18 cellular contexts compared by ENCODE assay signal in genomic region chr17:27596106-27596505, GRCh38. TPM values are rescaled to one million over a fixed set of nuclear protein-coding genes. Genes with fewer than 3 reads are reported as not detected.
A peak's percentile ranks its signal among the peaks of the same experiment; 100 is the strongest.
DNase-seq lines count a peak whose midpoint lies in the region; ATAC-seq and TF ChIP-seq lines count a peak whose summit lies in the region.
"Had no signal": no experiment of that assay in that cellular context is flagged by ENCODE, and none has a peak within 500 bp of the region (broad histone marks: within the 10 kb centered on the region; RNA-seq: fewer than 3 reads in every experiment).

No MANE protein-coding gene starts in this region.

- no peaks in the 10 kb centered on the region for H3K4me1 ChIP-seq in smooth muscle cell (ENCODE audit: low read depth)
- H3K4me1 ChIP-seq: HAP-1, SJSA1 had no signal

- no peak overlapping the region for H3K9ac ChIP-seq in smooth muscle cell (ENCODE audit: low read depth)

- peak overlapping the region; percentile 24 for H3K27ac ChIP-seq in smooth muscle cell (ENCODE audit: low read depth)
- H3K27ac ChIP-seq: SJSA1 had no signal

- H3K4me3 Mint-ChIP-seq in T-helper 1 cell treated with Interleukin-12 subunit alpha and Interleukin-12 subunit beta and Interleukin-4 antibody, amounts not matched to agents 30 μg/mL and 1 μg/mL, for 36 hours: no peak overlapping the region
- H3K4me3 Mint-ChIP-seq in effector memory CD8-positive, alpha-beta T cell: no peak overlapping the region
- H3K4me3 Mint-ChIP-seq: activated naive CD8-positive, alpha-beta T cell treated with anti-CD3 and anti-CD28 coated beads, Interleukin-2, amount 10 ng/mL, durations not matched to agents 7 days and 5 days; naive thymus-derived CD8-positive, alpha-beta T cell; stimulated activated naive CD8-positive, alpha-beta T cell treated with anti-CD3 and anti-CD28 coated beads, Interleukin-15, Interleukin-2, amounts not matched to agents 100 ng/mL and 50 ng/mL, for 24 hours had no signal

- peak overlapping the region; percentile 41 for H3K27ac Mint-ChIP-seq in T-helper 1 cell treated with Interleukin-12 subunit alpha and Interleukin-12 subunit beta and Interleukin-4 antibody, amounts not matched to agents 30 μg/mL and 1 μg/mL, for 36 hours
- H3K27ac Mint-ChIP-seq in effector memory CD8-positive, alpha-beta T cell: peak overlapping the region; percentile 9 to 81
- H3K27ac Mint-ChIP-seq: stimulated activated naive CD8-positive, alpha-beta T cell treated with anti-CD3 and anti-CD28 coated beads, Interleukin-15, Interleukin-2, amounts not matched to agents 100 ng/mL and 50 ng/mL, for 24 hours had no signal

- H3K36me3 Mint-ChIP-seq in T-helper 1 cell treated with Interleukin-12 subunit alpha and Interleukin-12 subunit beta and Interleukin-4 antibody, amounts not matched to agents 30 μg/mL and 1 μg/mL, for 36 hours (ENCODE audit: low read depth): peaks cover 39% of the 10 kb centered on the region
- H3K36me3 Mint-ChIP-seq in effector memory CD8-positive, alpha-beta T cell (ENCODE audit: insufficient read depth): peaks cover 2% of the 10 kb centered on the region

- H3K4me3 ChIP-seq in smooth muscle cell: no peak overlapping the region
- H3K4me3 ChIP-seq: HAP-1, SJSA1 had no signal

- H3K27me3 ChIP-seq in smooth muscle cell (ENCODE audit: low read depth): no peaks in the 10 kb centered on the region
- H3K27me3 ChIP-seq: SJSA1 had no signal

- H3K9me3 ChIP-seq in smooth muscle cell (replicated peaks; ENCODE audit: low read depth): no peaks in the 10 kb centered on the region
- H3K9me3 ChIP-seq: HAP-1, SJSA1 had no signal

- H3K79me2 ChIP-seq in smooth muscle cell (ENCODE audit: low read depth): no peaks in the 10 kb centered on the region

- no peaks in the 10 kb centered on the region for H4K20me1 ChIP-seq in smooth muscle cell (ENCODE audit: low read depth)

- no peak for TF ChIP-seq CTCF in smooth muscle cell (IDR thresholded peaks at IDR 0.05; ENCODE audit: borderline replicate concordance, insufficient read depth, poor library complexity, severe bottlenecking)

- H2AFZ ChIP-seq in smooth muscle cell (ENCODE audit: low read depth): no peak overlapping the region

- peaks cover 8% of the 10 kb centered on the region for H3K36me3 ChIP-seq in smooth muscle cell (ENCODE audit: low read depth)
- H3K36me3 ChIP-seq: HAP-1 had no signal

- peaks cover 33% of the 10 kb centered on the region for H3K4me1 Mint-ChIP-seq in T-helper 1 cell treated with Interleukin-12 subunit alpha and Interleukin-12 subunit beta and Interleukin-4 antibody, amounts not matched to agents 30 μg/mL and 1 μg/mL, for 36 hours (ENCODE audit: low read depth)
- H3K4me1 Mint-ChIP-seq in effector memory CD8-positive, alpha-beta T cell (ENCODE audit: low read depth in 2 of 2): peaks cover 2 to 10% of the 10 kb centered on the region in 2 donors

- peaks cover 11% of the 10 kb centered on the region for H3F3A ChIP-seq in smooth muscle cell (ENCODE audit: low read depth)

- H3K4me2 ChIP-seq in smooth muscle cell: no peak overlapping the region

- DNase-seq in T-helper 1 cell (no peak), HUDEP-2 (lab: John Stamatoyannopoulos, UW; ENCODE audit: unreplicated experiment in 76 of 76) (peak in 68 of 76 experiments; percentile 33 to 86 (median 65)), smooth muscle cell (lab: John Stamatoyannopoulos, UW; ENCODE audit: unreplicated experiment) (no peak), iPS-NIHi11 (ENCODE audit: low spot score) (no peak), SKM-1 (lab: John Stamatoyannopoulos, UW; ENCODE audit: unreplicated experiment) (no peak), Ammon's horn (ENCODE audit: low spot score) (no peak)
- no peak for DNase-seq in effector memory CD8-positive, alpha-beta T cell
- DNase-seq: activated CD4-positive, CD25-positive, alpha-beta regulatory T cell treated with anti-CD3 and anti-CD28 coated beads, Interleukin-2, amount 50 U/mL, for 72 hours; activated naive CD8-positive, alpha-beta T cell treated with anti-CD3 and anti-CD28 coated beads, Interleukin-2, amount 10 ng/mL, durations not matched to agents 7 days and 5 days; DND-41; midbrain; naive thymus-derived CD8-positive, alpha-beta T cell; NCI-H1048; NCI-H187 had no signal

- no peaks in the 10 kb centered on the region for H3K9me3 Mint-ChIP-seq in T-helper 1 cell treated with Interleukin-12 subunit alpha and Interleukin-12 subunit beta and Interleukin-4 antibody, amounts not matched to agents 30 μg/mL and 1 μg/mL, for 36 hours
- H3K9me3 Mint-ChIP-seq in effector memory CD8-positive, alpha-beta T cell: no peaks in the 10 kb centered on the region
- H3K9me3 Mint-ChIP-seq: activated naive CD8-positive, alpha-beta T cell treated with anti-CD3 and anti-CD28 coated beads, Interleukin-2, amount 10 ng/mL, durations not matched to agents 7 days and 5 days; naive thymus-derived CD8-positive, alpha-beta T cell; stimulated activated naive CD8-positive, alpha-beta T cell treated with anti-CD3 and anti-CD28 coated beads, Interleukin-15, Interleukin-2, amounts not matched to agents 100 ng/mL and 50 ng/mL, for 24 hours had no signal

- no peak for ATAC-seq in effector memory CD8-positive, alpha-beta T cell (replicated peaks)
- ATAC-seq: naive thymus-derived CD8-positive, alpha-beta T cell had no signal

- WGBS in smooth muscle cell (ENCODE audit: low lambda C conversion rate): 67% methylated on average over 4 of the region's 4 CpGs

- no peaks in the 10 kb centered on the region for H3K27me3 Mint-ChIP-seq in T-helper 1 cell treated with Interleukin-12 subunit alpha and Interleukin-12 subunit beta and Interleukin-4 antibody, amounts not matched to agents 30 μg/mL and 1 μg/mL, for 36 hours (ENCODE audit: low read depth)
- no peaks in the 10 kb centered on the region for H3K27me3 Mint-ChIP-seq in effector memory CD8-positive, alpha-beta T cell
- H3K27me3 Mint-ChIP-seq: activated naive CD8-positive, alpha-beta T cell treated with anti-CD3 and anti-CD28 coated beads, Interleukin-2, amount 10 ng/mL, durations not matched to agents 7 days and 5 days; naive thymus-derived CD8-positive, alpha-beta T cell; stimulated activated naive CD8-positive, alpha-beta T cell treated with anti-CD3 and anti-CD28 coated beads, Interleukin-15, Interleukin-2, amounts not matched to agents 100 ng/mL and 50 ng/mL, for 24 hours had no signal

RNA-seq across cellular contexts. Expression of gene LGALS9, which starts 34.9 kb away (rescaled TPM):
- total RNA-seq in smooth muscle cell: 5.8 and 20.6 TPM in 2 replicates
- polyA plus RNA-seq in smooth muscle cell: 9.7 and 21.7 TPM in 2 replicates

Comparison
In these comparisons a context has a peak if more than half of its experiments do, and no peak if none do; other contexts are left out.
1. DNase-seq: peak in HUDEP-2 (68 of 76); none in T-helper 1 cell (0 of 5), effector memory CD8-positive, alpha-beta T cell (0 of 3), smooth muscle cell (single experiment), iPS-NIHi11 (single experiment), SKM-1 (single experiment) and Ammon's horn (single experiment).